In genomic region chr12:6423267-6424007, GRCh38 we compare ENCODE assay signal across 8 cellular contexts. TPM values are rescaled to one million over a fixed set of nuclear protein-coding genes. Genes with fewer than 3 reads are reported as not detected.
A peak's percentile ranks its signal among the peaks of the same experiment; 100 is the strongest.
DNase-seq lines count a peak whose midpoint lies in the region; ATAC-seq and TF ChIP-seq lines count a peak whose summit lies in the region.

No MANE protein-coding gene starts in this region.

- H3K27ac Mint-ChIP-seq in H9 = no peak overlapping the region

- peak; percentile 64 for DNase-seq in COR-L47 (lab: John Stamatoyannopoulos, UW)
- DNase-seq in H9 = peak; percentile 91
- peak; percentile 86 to 90 for DNase-seq in NCI-H2081 (lab: John Stamatoyannopoulos, UW)
- peak; percentile 37 to 91 (median 68) for DNase-seq in T-helper 2 cell
- DNase-seq in amygdala (lab: John Stamatoyannopoulos, UW) = peak in 51 of 56 donors; percentile 20 to 86 (median 56)
- DNase-seq in left ventricle myocardium superior = peak; percentile 85
- peak; percentile 88 for DNase-seq in putamen (ENCODE audit: low spot score)

- H3K4me1 Mint-ChIP-seq in H9 = peaks cover 5% of the 10 kb centered on the region in 2 experiments

- ATAC-seq in left ventricle myocardium superior = peak; percentile 99
- ATAC-seq in GM21447 (IDR thresholded peaks at IDR 0.05; ENCODE audit: unreplicated experiment) = no peak

- H4K8ac ChIP-seq in H9 (replicated peaks; ENCODE audit: insufficient read length, low read depth, low read length) = no peak overlapping the region

- H3K18ac ChIP-seq in H9 (ENCODE audit: insufficient read length, low read depth, low read length) = no peak overlapping the region

- H3K23ac ChIP-seq in H9 (ENCODE audit: insufficient read length, low read depth, low read length) = no peak overlapping the region

- no peaks in the 10 kb centered on the region for H4K20me1 ChIP-seq in H9 (ENCODE audit: control insufficient read depth, insufficient read depth, insufficient read length)

- no peak overlapping the region for H3K27ac ChIP-seq in H9 (ENCODE audit: insufficient read length, low read depth, low read length)

- no peaks in the 10 kb centered on the region for H3K79me2 ChIP-seq in H9 (ENCODE audit: insufficient read depth, low read length)

- intact Hi-C loops in left ventricle myocardium superior (cut with micrococcal nuclease) = loop anchor here (5.0 kb wide), 1 partner anchor 44 kb away; no protein-coding TSS in a partner anchor

- no peak overlapping the region for H3K56ac ChIP-seq in H9 (ENCODE audit: insufficient read length, low read depth, low read length)

- H4K91ac ChIP-seq in H9 (ENCODE audit: insufficient read length, low read depth, low read length) = no peak overlapping the region

- TF ChIP-seq CTCF in H9 (conservative IDR thresholded peaks at IDR 0.05) = peak; percentile 95

- H3K4me1 ChIP-seq in H9 (ENCODE audit: insufficient read depth, low read length) = no peaks in the 10 kb centered on the region

- H3K4me3 Mint-ChIP-seq in H9 = no peak overlapping the region

- no peak overlapping the region for H2BK120ac ChIP-seq in H9 (ENCODE audit: low read depth, low read length, poor library complexity, severe bottlenecking)

- H2AK5ac ChIP-seq in H9 (ENCODE audit: insufficient read length, low read length) = no peak overlapping the region

- H3K79me1 ChIP-seq in H9 (ENCODE audit: insufficient read depth, low read depth, low read length, poor library complexity, severe bottlenecking) = no peaks in the 10 kb centered on the region

- H4K5ac ChIP-seq in H9 (ENCODE audit: insufficient read length, low read depth, low read length) = no peak overlapping the region

- H3K23me2 ChIP-seq in H9 (ENCODE audit: insufficient read length, low read depth, low read length, poor library complexity, severe bottlenecking) = no peaks in the 10 kb centered on the region

- no peaks in the 10 kb centered on the region for H3K36me3 Mint-ChIP-seq in H9 (ENCODE audit: insufficient read depth in 1 of 3, low read depth in 3 of 3)

- H3K9me3 Mint-ChIP-seq in H9 = no peaks in the 10 kb centered on the region

- peaks cover 6% of the 10 kb centered on the region for H3K27me3 Mint-ChIP-seq in H9 (ENCODE audit: low read depth)

- no peak overlapping the region for H2AFZ ChIP-seq in H9 (ENCODE audit: low read length)

- H2BK5ac ChIP-seq in H9 (ENCODE audit: insufficient read length, low read length) = no peak overlapping the region

- no peak overlapping the region for H3K4me2 ChIP-seq in H9 (ENCODE audit: insufficient read depth, insufficient read length, low read length)

- no peaks in the 10 kb centered on the region for H3K27me3 ChIP-seq in H9 (ENCODE audit: insufficient read depth, low read length)

- no peak overlapping the region for H3K14ac ChIP-seq in H9 (ENCODE audit: insufficient read depth, low read length)

- no peak overlapping the region for H2BK20ac ChIP-seq in H9 (ENCODE audit: low read depth, low read length, poor library complexity, severe bottlenecking)

- WGBS in H9 (ENCODE audit: extremely low coverage, insufficient read length, low lambda C conversion rate) = no CpG with 5 or more reads among the region's 9 CpGs

- H3K4ac ChIP-seq in H9 (ENCODE audit: low read depth, low read length) = no peak overlapping the region

- no peak overlapping the region for H3T11ph ChIP-seq in H9 (ENCODE audit: low read length)

- no peak overlapping the region for H2BK12ac ChIP-seq in H9 (ENCODE audit: insufficient read length, low read depth, low read length)

- no peak overlapping the region for H3K9ac ChIP-seq in H9 (ENCODE audit: extremely low read depth, insufficient read length, low read length)

- H3K9me3 ChIP-seq in H9 (ENCODE audit: control insufficient read depth, low read depth, low read length) = no peaks in the 10 kb centered on the region

- H2BK15ac ChIP-seq in H9 (ENCODE audit: low read depth, low read length) = no peak overlapping the region

RNA-seq across cellular contexts. Expression of gene CD27, which starts 21.3 kb away (rescaled TPM):
- 0.29 and 0.37 TPM in 2 replicates for total RNA-seq in H9 (2021)
- total RNA-seq in left ventricle myocardium superior = 0.20 TPM

RNA-seq across cellular contexts. Expression of gene TAPBPL, which starts 28.4 kb away (rescaled TPM):
- total RNA-seq in H9 (2021) (1.4 and 2.3 TPM in 2 replicates), left ventricle myocardium superior (13.1 TPM)

RNA-seq across cellular contexts. Expression of gene LTBR, which starts 39.5 kb away (rescaled TPM):
- 3.4 and 4.8 TPM in 2 replicates for total RNA-seq in H9 (2021)
- total RNA-seq in left ventricle myocardium superior = 32.9 TPM

RNA-seq across cellular contexts. Expression of gene VAMP1, which starts 47.0 kb away (rescaled TPM):
- 10.3 TPM in 2 replicates for total RNA-seq in H9 (2021)
- total RNA-seq in left ventricle myocardium superior = 3.6 TPM

RNA-seq across cellular contexts. Expression of gene SCNN1A, which starts 48.1 kb away (rescaled TPM):
- total RNA-seq in H9 (2021) = 104 and 111 TPM in 2 replicates
- total RNA-seq in left ventricle myocardium superior = 1.7 TPM
